In genomic region chr4:30716671-30717207, GRCh38 we compare ENCODE assay signal across 8 cellular contexts. TPM values are rescaled to one million over a fixed set of nuclear protein-coding genes. Genes with fewer than 3 reads are reported as not detected.
A peak's percentile ranks its signal among the peaks of the same experiment; 100 is the strongest.
DNase-seq lines count a peak whose midpoint lies in the region; ATAC-seq, FAIRE-seq and TF ChIP-seq lines count a peak whose summit lies in the region.

No MANE protein-coding gene starts in this region.

- H3K9ac ChIP-seq in liver (ENCODE audit: low read depth in 1 of 2, low read length in 2 of 2) (no peak overlapping the region), HepG2 (ENCODE audit: insufficient read depth, low read depth, low read length) (no peak overlapping the region)

- H3K4me3 ChIP-seq in liver (ENCODE audit: low read depth in 1 of 3, low read length in 3 of 3) (peak overlapping the region in 2 of 3 donors; percentile 32 to 36), HepG2 (replicated peaks in 1 of 3; ENCODE audit: insufficient read depth in 1 of 3, low read depth in 2 of 3, low read length in 3 of 3) (no peak overlapping the region), coronary artery (peak overlapping the region; percentile 91)

- no peaks in the 10 kb centered on the region for H3K79me2 ChIP-seq in HepG2 (ENCODE audit: insufficient read depth, low read length)

- no peak for TF ChIP-seq POLR2A in HepG2 (IDR thresholded peaks at IDR 0.05; ENCODE audit: insufficient read depth in 1 of 2, low read depth in 2 of 2, low read length in 2 of 2)

- TF ChIP-seq RAD21 in liver (IDR thresholded peaks at IDR 0.05) (no peak), HepG2 (CRISPR knock-in tag; IDR thresholded peaks at IDR 0.05) (no peak)

- POLR2A ChIA-PET in HepG2 (lab: Yijun Ruan, JAX) = no interaction called here

- intact Hi-C loops in HepG2 (cut with micrococcal nuclease; ENCODE audit: unreplicated experiment) = loop anchor here (10.0 kb wide), 1 partner anchor 958 kb away; no protein-coding TSS in a partner anchor

- H2AFZ ChIP-seq in HepG2 (ENCODE audit: low read length) = no peak overlapping the region

- H3K4me2 ChIP-seq in HepG2 (ENCODE audit: low read depth, low read length) = no peak overlapping the region

- H3K27me3 ChIP-seq in liver (ENCODE audit: control insufficient read depth in 4 of 4, insufficient read depth in 4 of 4, low read length in 3 of 4) (peaks cover 0 to 13% (median 5%) of the 10 kb centered on the region in 4 donors), HepG2 (ENCODE audit: control insufficient read depth in 1 of 2, insufficient read depth in 2 of 2, low read length in 2 of 2) (peaks cover 4 to 34% of the 10 kb centered on the region in 2 experiments; a peak in 4 of 5 replicates)

- no peak for ATAC-seq in HepG2
- no peak for ATAC-seq in GM19324 (IDR thresholded peaks at IDR 0.05; ENCODE audit: low FRiP score, unreplicated experiment)

- TF ChIP-seq EP300 in HepG2 (IDR thresholded peaks at IDR 0.05; ENCODE audit: low read depth in 2 of 2, low read length in 2 of 2) (no peak), HepG2 (CRISPR knock-in tag; IDR thresholded peaks at IDR 0.05; ENCODE audit: borderline replicate concordance) (no peak)

- H3K9me3 ChIP-seq in liver (ENCODE audit: control insufficient read depth in 4 of 4, low read length in 3 of 4) (no peaks in the 10 kb centered on the region), HepG2 (ENCODE audit: low read length) (no peaks in the 10 kb centered on the region)

- FAIRE-seq in HepG2 (lab: Jason Lieb, UNC) = no peak

- no peak for DNase-seq in HepG2 (ENCODE audit: low spot score)
- DNase-seq in NOMO-1 treated with DMSO at 0.1 percent for 48 hours (lab: John Stamatoyannopoulos, UW; ENCODE audit: unreplicated experiment) = peak; percentile 52
- DNase-seq in coronary artery (ENCODE audit: low spot score) = no peak
- peak; percentile 25 for DNase-seq in myocyte (ENCODE audit: low read depth)
- no peak for DNase-seq in 8988T
- no peak for DNase-seq in central memory CD4-positive, alpha-beta T cell

- peaks cover 5 to 41% (median 26%) of the 10 kb centered on the region in 4 donors for H3K4me1 ChIP-seq in liver (ENCODE audit: control insufficient read depth in 4 of 4, insufficient read depth in 4 of 4, low read length in 3 of 4)
- peaks cover 9% of the 10 kb centered on the region; the same call in 1 of the 2 replicates for H3K4me1 ChIP-seq in HepG2 (ENCODE audit: insufficient read depth, low read length)

- no peaks in the 10 kb centered on the region for H3K36me3 ChIP-seq in liver (ENCODE audit: control insufficient read depth in 4 of 4, insufficient read depth in 3 of 4, low read depth in 1 of 4, low read length in 3 of 4)
- no peaks in the 10 kb centered on the region for H3K36me3 ChIP-seq in HepG2 (replicated peaks in 1 of 2; ENCODE audit: control insufficient read depth in 1 of 2, insufficient read depth in 2 of 2, low read length in 2 of 2)

- H3K27ac ChIP-seq in liver (ENCODE audit: low read depth in 1 of 2, low read length in 2 of 2) (peak overlapping the region in 1 of 2 donors; percentile 20), HepG2 (ENCODE audit: extremely low read length, insufficient read depth, low read length) (no peak overlapping the region), coronary artery (peak overlapping the region; percentile 46 to 93)

- BruUV-seq in HepG2 (replicated peaks; lab: Mats Ljungman, UMichigan) = no TSS peak

- in situ Hi-C loops in HepG2 (cut with HindIII; ENCODE audit: extremely low pct_ligation_motif_present, low pct_unique_long_range_greater_than_20kb) = no loop called here

- TF ChIP-seq CTCF in liver (IDR thresholded peaks at IDR 0.05; ENCODE audit: low read depth, low read length, missing input control) = no peak
- TF ChIP-seq CTCF in HepG2 (CRISPR knock-in tag; IDR thresholded peaks at IDR 0.05) = no peak
- TF ChIP-seq CTCF in coronary artery (IDR thresholded peaks at IDR 0.05) = no peak

- CTCF ChIA-PET in HepG2 (lab: Yijun Ruan, JAX; ENCODE audit: low intra/inter-chr PET ratio, low total read pairs) = no interaction called here

- WGBS in liver = under 1% methylated on average over 15 of the region's 15 CpGs
- WGBS in HepG2 (ENCODE audit: low lambda C conversion rate) = 16% methylated on average over 10 of the region's 15 CpGs

- no peaks in the 10 kb centered on the region for H4K20me1 ChIP-seq in HepG2 (ENCODE audit: insufficient read depth, low read length)

TF ChIP-seq in liver, 16 proteins besides CTCF, POLR2A, EP300 and RAD21 (continues in another document):
- TF ChIP-seq YY1 (IDR thresholded peaks at IDR 0.05) (no peak), REST (IDR thresholded peaks at IDR 0.05) (no peak), SP1 (IDR thresholded peaks at IDR 0.05) (no peak)

TF ChIP-seq in HepG2, 621 proteins besides CTCF, POLR2A, EP300 and RAD21:
- TF ChIP-seq, protein P1, sequence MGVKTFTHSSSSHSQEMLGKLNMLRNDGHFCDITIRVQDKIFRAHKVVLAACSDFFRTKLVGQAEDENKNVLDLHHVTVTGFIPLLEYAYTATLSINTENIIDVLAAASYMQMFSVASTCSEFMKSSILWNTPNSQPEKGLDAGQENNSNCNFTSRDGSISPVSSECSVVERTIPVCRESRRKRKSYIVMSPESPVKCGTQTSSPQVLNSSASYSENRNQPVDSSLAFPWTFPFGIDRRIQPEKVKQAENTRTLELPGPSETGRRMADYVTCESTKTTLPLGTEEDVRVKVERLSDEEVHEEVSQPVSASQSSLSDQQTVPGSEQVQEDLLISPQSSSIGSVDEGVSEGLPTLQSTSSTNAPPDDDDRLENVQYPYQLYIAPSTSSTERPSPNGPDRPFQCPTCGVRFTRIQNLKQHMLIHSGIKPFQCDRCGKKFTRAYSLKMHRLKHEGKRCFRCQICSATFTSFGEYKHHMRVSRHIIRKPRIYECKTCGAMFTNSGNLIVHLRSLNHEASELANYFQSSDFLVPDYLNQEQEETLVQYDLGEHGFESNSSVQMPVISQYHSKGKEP (CRISPR knock-in tag; IDR thresholded peaks at IDR 0.05) = no peak
- TF ChIP-seq, protein P2, sequence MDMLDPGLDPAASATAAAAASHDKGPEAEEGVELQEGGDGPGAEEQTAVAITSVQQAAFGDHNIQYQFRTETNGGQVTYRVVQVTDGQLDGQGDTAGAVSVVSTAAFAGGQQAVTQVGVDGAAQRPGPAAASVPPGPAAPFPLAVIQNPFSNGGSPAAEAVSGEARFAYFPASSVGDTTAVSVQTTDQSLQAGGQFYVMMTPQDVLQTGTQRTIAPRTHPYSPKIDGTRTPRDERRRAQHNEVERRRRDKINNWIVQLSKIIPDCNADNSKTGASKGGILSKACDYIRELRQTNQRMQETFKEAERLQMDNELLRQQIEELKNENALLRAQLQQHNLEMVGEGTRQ (IDR thresholded peaks at IDR 0.05; ENCODE audit: low read depth, low read length) = no peak
- TF ChIP-seq, protein P2 (CRISPR knock-in tag; IDR thresholded peaks at IDR 0.05; ENCODE audit: borderline replicate concordance) = no peak
- TF ChIP-seq SOX5 (CRISPR knock-in tag; IDR thresholded peaks at IDR 0.05; ENCODE audit: borderline replicate concordance) (no peak), GTF3A (CRISPR knock-in tag; conservative IDR thresholded peaks at IDR 0.05) (no peak), ZNF180 (CRISPR knock-in tag; IDR thresholded peaks at IDR 0.05; ENCODE audit: borderline replicate concordance, low read depth) (no peak), SNRNP70 (IDR thresholded peaks at IDR 0.05; ENCODE audit: low read depth, low read length) (no peak), MTA1 (CRISPR knock-in tag; IDR thresholded peaks at IDR 0.05; ENCODE audit: borderline replicate concordance) (no peak), PAF1 (CRISPR knock-in tag; IDR thresholded peaks at IDR 0.05) (no peak), KAT7 (CRISPR knock-in tag; IDR thresholded peaks at IDR 0.05; ENCODE audit: borderline replicate concordance) (no peak)
TF ChIP-seq in HepG2: peak in this region for 0.

RNA-seq across cellular contexts. Expression of gene PCDH7, which starts 3.4 kb away (rescaled TPM):
- 1 to 10 TPM; 1.3 to 3.0 TPM for total RNA-seq in liver
- under 1 TPM; 0.32 to 0.61 TPM for polyA plus RNA-seq in liver
- not detected in 2 replicates for total RNA-seq in HepG2 (2016; rRNA removed; fragmentation: Illumina TruSeq; extraction: Trizol)
- not detected in 2 replicates for total RNA-seq in HepG2 (2016; cell fraction: cytosol; rRNA removed; fragmentation: Illumina TruSeq; extraction: Trizol; ENCODE audit: low read depth)
- total RNA-seq in HepG2 (2016; cell fraction: insoluble cytoplasmic fraction; rRNA removed; fragmentation: Illumina TruSeq; extraction: Trizol) = not detected in 2 replicates
- total RNA-seq in HepG2 (2016; cell fraction: membrane; rRNA removed; fragmentation: Illumina TruSeq; extraction: Trizol) = not detected in 2 replicates
- not detected in 2 replicates for total RNA-seq in HepG2 (2016; cell fraction: nucleus; rRNA removed; fragmentation: Illumina TruSeq; extraction: Trizol)
- polyA plus RNA-seq in HepG2 (2011; rRNA removed) = not detected in 2 replicates
- not detected in 2 replicates for polyA plus RNA-seq in HepG2 (2011; cell fraction: cytosol; rRNA removed)
- polyA plus RNA-seq in HepG2 (2011; cell fraction: nucleus; rRNA removed) = 0.03 TPM in 1 of 2 replicates, not detected in the other
- polyA plus RNA-seq in HepG2 (2012) = not detected in 2 replicates
- not detected in 2 replicates for polyA plus RNA-seq in HepG2 (2016; cell fraction: cytosol; fragmentation: Illumina TruSeq; extraction: Trizol; ENCODE audit: low read depth)
- polyA plus RNA-seq in HepG2 (2016; cell fraction: insoluble cytoplasmic fraction; fragmentation: Illumina TruSeq; extraction: Trizol; ENCODE audit: low read depth) = not detected in 2 replicates
- polyA plus RNA-seq in HepG2 (2016; cell fraction: membrane; fragmentation: Illumina TruSeq; extraction: Trizol; ENCODE audit: low read depth) = not detected in 2 replicates
- not detected in 2 replicates for polyA plus RNA-seq in HepG2 (2016; cell fraction: nucleus; fragmentation: Illumina TruSeq; extraction: Trizol; ENCODE audit: insufficient read depth, low read depth)
- polyA minus RNA-seq in HepG2 (2011; rRNA and poly(A)+ RNA removed; ENCODE audit: low replicate concordance) = 38.9 TPM in 1 of 2 replicates, not detected in the other
- not detected in 2 replicates for polyA minus RNA-seq in HepG2 (2011; cell fraction: cytosol; rRNA and poly(A)+ RNA removed)
- polyA minus RNA-seq in HepG2 (2011; cell fraction: nucleus; rRNA and poly(A)+ RNA removed) = 0.12 and 0.13 TPM in 2 replicates
- total RNA-seq in myocyte = 50.9 and 87.5 TPM in 2 replicates
- 19.4 TPM for polyA plus RNA-seq in myocyte (2012)

Comparison
In these comparisons a context has a peak if more than half of its experiments do, and no peak if none do; other contexts are left out.
1. H3K4me3 ChIP-seq: peak in liver (2 of 3) and coronary artery (single experiment); none in HepG2 (0 of 3).
2. DNase-seq: peak in NOMO-1 treated with DMSO at 0.1 percent for 48 hours (single experiment) and myocyte (single experiment); none in HepG2 (single experiment), coronary artery (single experiment), 8988T (single experiment) and central memory CD4-positive, alpha-beta T cell (single experiment).
3. RNA of gene PCDH7, which starts 3.4 kb away (total RNA-seq): 50.9 to 87.5 TPM in myocyte; 1.3 to 3.0 TPM in liver and not detected in HepG2; every median in the first group is over 10 times any median in the second.